15 cellular contexts compared by ENCODE assay signal in genomic region chr3:59970384-59970783, GRCh38.
DNase-seq lines count a peak whose midpoint lies in the region; ATAC-seq and TF ChIP-seq lines count a peak whose summit lies in the region.
"Had no signal": no experiment of that assay in that cellular context is flagged by ENCODE, and none has a peak within 500 bp of the region (broad histone marks: within the 10 kb centered on the region; RNA-seq: fewer than 3 reads in every experiment).

No MANE protein-coding gene starts in this region.

- peak; percentile 26 for DNase-seq in NCI-H82 (lab: John Stamatoyannopoulos, UW)
- DNase-seq in NCI-H82 treated with DMSO at 0.1 percent for 48 hours (lab: John Stamatoyannopoulos, UW; ENCODE audit: unreplicated experiment) = no peak
- DNase-seq in Ammon's horn (ENCODE audit: low spot score) = peak; percentile 23
- peak; percentile 47 for DNase-seq in NCI-H1694 (lab: John Stamatoyannopoulos, UW)
- DNase-seq in glutamatergic neuron = no peak
- no peak for DNase-seq in iPS-NIHi11 (ENCODE audit: low spot score)
- no peak for DNase-seq in osteoblast (ENCODE audit: insufficient read length, low spot score, missing footprints)
- DNase-seq: CD8-positive, alpha-beta T cell; COR-L47; DMS53; H7; IMR-90 had no signal

- peaks cover 36% of the 10 kb centered on the region for H3K4me1 Mint-ChIP-seq in glutamatergic neuron (ENCODE audit: low read depth, unreplicated experiment)
- H3K4me1 Mint-ChIP-seq: CD14-positive monocyte had no signal

- no peaks in the 10 kb centered on the region for H4K20me1 ChIP-seq in osteoblast (ENCODE audit: insufficient read depth, low read length)

- H2AFZ ChIP-seq in osteoblast (ENCODE audit: low read length) = no peak overlapping the region
- H2AFZ ChIP-seq: GM23338 had no signal

- ATAC-seq in HG03175 (IDR thresholded peaks at IDR 0.05; ENCODE audit: unreplicated experiment) = no peak
- ATAC-seq: CD8-positive, alpha-beta T cell; GM23338 had no signal

- no peaks in the 10 kb centered on the region for H3K9me3 ChIP-seq in osteoblast (ENCODE audit: low read depth, low read length)

- peaks cover 7% of the 10 kb centered on the region for H3K9me3 Mint-ChIP-seq in glutamatergic neuron (ENCODE audit: unreplicated experiment)
- H3K9me3 Mint-ChIP-seq: GM23338 had no signal

- H3K27me3 ChIP-seq in osteoblast (ENCODE audit: insufficient read depth, low read length) = no peaks in the 10 kb centered on the region

- H3K4me1 ChIP-seq in osteoblast (ENCODE audit: insufficient read depth, low read length) = no peaks in the 10 kb centered on the region

- H3K27ac ChIP-seq in osteoblast (ENCODE audit: low read depth, low read length) = no peak overlapping the region

- H3K4me2 ChIP-seq in osteoblast (ENCODE audit: insufficient read depth, low read length) = no peak overlapping the region
- H3K4me2 ChIP-seq: GM23338 had no signal

- H3K36me3 Mint-ChIP-seq in glutamatergic neuron (ENCODE audit: unreplicated experiment) = peaks cover 10% of the 10 kb centered on the region
- H3K36me3 Mint-ChIP-seq: CD14-positive monocyte; CD8-positive, alpha-beta T cell had no signal

- H3K4me3 ChIP-seq in osteoblast (ENCODE audit: insufficient read depth, low read length) = no peak overlapping the region
- H3K4me3 ChIP-seq: GM23338 had no signal

- H3K4me3 Mint-ChIP-seq in glutamatergic neuron (ENCODE audit: unreplicated experiment) = peak overlapping the region; percentile 26
- H3K4me3 Mint-ChIP-seq: CD14-positive monocyte; CD8-positive, alpha-beta T cell; GM23338 had no signal

- H3K27ac Mint-ChIP-seq in glutamatergic neuron (ENCODE audit: unreplicated experiment) = peak overlapping the region; percentile 93
- H3K27ac Mint-ChIP-seq: CD14-positive monocyte; CD8-positive, alpha-beta T cell; GM23338 had no signal

- no peaks in the 10 kb centered on the region for H3K36me3 ChIP-seq in osteoblast (ENCODE audit: insufficient read depth, low read length)

- H3K27me3 Mint-ChIP-seq in glutamatergic neuron (ENCODE audit: unreplicated experiment) = no peaks in the 10 kb centered on the region

- no peaks in the 10 kb centered on the region for H3K79me2 ChIP-seq in osteoblast (ENCODE audit: insufficient read depth, low read length)

- TF ChIP-seq CTCF in glutamatergic neuron (IDR thresholded peaks at IDR 0.05; ENCODE audit: partially characterized antibody, unreplicated experiment) = no peak
- TF ChIP-seq CTCF in osteoblast (IDR thresholded peaks at IDR 0.05; ENCODE audit: extremely low read depth, low read depth, low read length) = no peak

Comparison
In these comparisons a context has a peak if more than half of its experiments do, and no peak if none do; other contexts are left out.
1. DNase-seq: peak in NCI-H82 (single experiment), Ammon's horn (single experiment) and NCI-H1694 (single experiment); none in NCI-H82 treated with DMSO at 0.1 percent for 48 hours (single experiment), glutamatergic neuron (single experiment), iPS-NIHi11 (single experiment) and osteoblast (single experiment).